9 cellular contexts compared by ENCODE assay signal in the genomic region with DNA sequence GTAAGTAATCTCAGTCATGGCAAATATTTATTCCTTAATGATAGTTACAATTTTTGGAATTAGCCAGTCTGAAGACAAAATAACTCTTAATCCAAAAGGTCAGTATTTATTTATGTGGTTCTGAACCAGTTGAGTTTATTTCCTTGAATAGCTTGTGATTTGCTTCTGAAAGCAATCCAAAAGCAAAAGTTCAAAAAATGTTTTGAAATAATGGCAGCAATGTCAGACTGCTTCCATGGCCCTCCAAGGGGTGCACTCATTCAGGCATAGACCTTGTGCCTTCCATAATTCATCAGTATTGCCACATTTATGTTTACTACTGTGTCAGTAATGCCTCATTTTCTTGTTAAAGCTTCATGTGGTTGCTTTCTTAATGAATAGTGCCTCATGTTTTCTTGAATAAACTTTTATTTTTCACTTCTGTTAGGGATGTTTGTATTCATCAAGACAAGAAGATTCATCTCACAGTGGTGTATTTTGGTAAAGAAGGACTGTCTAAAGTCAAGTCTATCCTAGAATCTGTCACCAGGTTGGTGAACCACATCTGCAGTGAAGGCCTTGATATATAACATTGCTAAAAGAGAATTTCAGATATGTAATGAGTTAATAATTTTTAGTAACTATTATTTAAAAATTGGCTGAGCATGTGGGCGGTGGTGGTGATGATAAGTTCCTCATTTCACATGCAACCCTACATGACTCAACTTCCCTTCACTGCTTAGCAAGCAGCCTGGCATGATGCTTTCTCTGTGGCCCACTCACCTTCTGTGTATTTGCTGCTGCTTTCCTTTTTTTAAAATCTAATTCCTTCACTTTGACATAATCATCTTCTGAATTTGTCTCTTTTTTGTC. TPM values are rescaled to one million over a fixed set of nuclear protein-coding genes. Genes with fewer than 3 reads are reported as not detected.
A peak's percentile ranks its signal among the peaks of the same experiment; 100 is the strongest.
DNase-seq lines count a peak whose midpoint lies in the region; ATAC-seq, FAIRE-seq and TF ChIP-seq lines count a peak whose summit lies in the region.
"Had no signal": no experiment of that assay in that cellular context is flagged by ENCODE, and none has a peak within 500 bp of the region (broad histone marks: within the 10 kb centered on the region; RNA-seq: fewer than 3 reads in every experiment).

No MANE protein-coding gene starts in this region.

- peak overlapping the region; percentile 70 for H3K27ac ChIP-seq in astrocyte (ENCODE audit: low read depth, low read length)
- no peak overlapping the region for H3K27ac ChIP-seq in uterus
- H3K27ac ChIP-seq: right lobe of liver had no signal

- H3K4me1 ChIP-seq in astrocyte (ENCODE audit: insufficient read depth, low read length) = peaks cover 18% of the 10 kb centered on the region
- H3K4me1 ChIP-seq in uterus = peaks cover 0 to 5% of the 10 kb centered on the region in 2 donors
- H3K4me1 ChIP-seq: right lobe of liver had no signal

- H3K27me3 ChIP-seq in astrocyte (ENCODE audit: insufficient read depth, low read length) = no peaks in the 10 kb centered on the region
- no peaks in the 10 kb centered on the region for H3K27me3 ChIP-seq in uterus
- H3K27me3 ChIP-seq: right lobe of liver had no signal

- DNase-seq in AG08395 (ENCODE audit: low spot score) (peak; percentile 75), astrocyte (ENCODE audit: low read depth) (peak; percentile 87), GM19238 (ENCODE audit: insufficient read length, low spot score) (no peak), uterus (no peak), NCI-H774 (lab: John Stamatoyannopoulos, UW) (no peak)
- DNase-seq in stimulated activated CD4-positive, alpha-beta T cell treated with anti-CD3 and anti-CD28 coated beads, Interleukin-1b, Interleukin-23, amount 100 ng/mL, for 48 hours = peak; percentile 60
- DNase-seq: right lobe of liver had no signal

- H3K27ac Mint-ChIP-seq in astrocyte (ENCODE audit: unreplicated experiment) = peak overlapping the region; percentile 63

- no peak overlapping the region for H3K4me3 Mint-ChIP-seq in astrocyte (ENCODE audit: unreplicated experiment)

- TF ChIP-seq CTCF in astrocyte (IDR thresholded peaks at IDR 0.05; ENCODE audit: insufficient read depth, low read depth, low read length) (no peak), uterus (IDR thresholded peaks at IDR 0.05) (no peak)

- H3K27me3 Mint-ChIP-seq in astrocyte (ENCODE audit: low read depth, unreplicated experiment) = no peaks in the 10 kb centered on the region

- no peak for TF ChIP-seq POLR2A in uterus (IDR thresholded peaks at IDR 0.05)

- H3K79me2 ChIP-seq in astrocyte (ENCODE audit: insufficient read depth, low read length) = peaks cover 55% of the 10 kb centered on the region

- ATAC-seq in GM19395 (IDR thresholded peaks at IDR 0.05; ENCODE audit: unreplicated experiment) = peak; percentile 64
- ATAC-seq in HG03565 (IDR thresholded peaks at IDR 0.05; ENCODE audit: unreplicated experiment) = peak; percentile 45

- peaks cover 26% of the 10 kb centered on the region for H3K4me1 Mint-ChIP-seq in astrocyte (ENCODE audit: low read depth, unreplicated experiment)

- H3K9me3 ChIP-seq in astrocyte (ENCODE audit: insufficient read depth, low read depth, low read length) (no peaks in the 10 kb centered on the region), uterus (no peaks in the 10 kb centered on the region)
- H3K9me3 ChIP-seq: right lobe of liver had no signal

- H3K4me3 ChIP-seq in astrocyte (ENCODE audit: insufficient read depth, low read depth, low read length) (no peak overlapping the region), uterus (no peak overlapping the region)
- H3K4me3 ChIP-seq: right lobe of liver had no signal

- no peaks in the 10 kb centered on the region for H3K36me3 ChIP-seq in astrocyte (ENCODE audit: insufficient read depth, low read length)
- no peaks in the 10 kb centered on the region for H3K36me3 ChIP-seq in uterus
- H3K36me3 ChIP-seq: right lobe of liver had no signal

- no peak overlapping the region for H2AFZ ChIP-seq in astrocyte (ENCODE audit: low read depth, low read length)

- H3K36me3 Mint-ChIP-seq in astrocyte (ENCODE audit: low read depth, unreplicated experiment) = peaks cover 12% of the 10 kb centered on the region

- no peaks in the 10 kb centered on the region for H3K9me3 Mint-ChIP-seq in astrocyte (ENCODE audit: unreplicated experiment)

- H3K9ac ChIP-seq in astrocyte (ENCODE audit: low read length) = peak overlapping the region; percentile 17

- no peak for FAIRE-seq in astrocyte (lab: Jason Lieb, UNC)

- intact Hi-C loops in uterus (cut with DNase I; ENCODE audit: low total_unique reads) = no loop called here

- peak overlapping the region; percentile 65 for H3K4me2 ChIP-seq in astrocyte (ENCODE audit: low read length)

- peaks cover 28% of the 10 kb centered on the region for H4K20me1 ChIP-seq in astrocyte (ENCODE audit: insufficient read depth, low read length)

RNA-seq across cellular contexts. Expression of a gene that starts 22.0 kb away (rescaled TPM):
- 28.5 and 30.9 TPM in 2 replicates for total RNA-seq in astrocyte
- total RNA-seq in uterus = 10 to 100 TPM; 18.4 to 43.7 (median 25.1) TPM

Comparison
In these comparisons a context has a peak if more than half of its experiments do, and no peak if none do; other contexts are left out.
1. DNase-seq: peak in AG08395 (single experiment), astrocyte (single experiment) and stimulated activated CD4-positive, alpha-beta T cell treated with anti-CD3 and anti-CD28 coated beads, Interleukin-1b, Interleukin-23, amount 100 ng/mL, for 48 hours (single experiment); none in GM19238 (single experiment), uterus (0 of 2) and NCI-H774 (single experiment).